Comparison of ENCODE assay signal across 19 cellular contexts in the genomic region with DNA sequence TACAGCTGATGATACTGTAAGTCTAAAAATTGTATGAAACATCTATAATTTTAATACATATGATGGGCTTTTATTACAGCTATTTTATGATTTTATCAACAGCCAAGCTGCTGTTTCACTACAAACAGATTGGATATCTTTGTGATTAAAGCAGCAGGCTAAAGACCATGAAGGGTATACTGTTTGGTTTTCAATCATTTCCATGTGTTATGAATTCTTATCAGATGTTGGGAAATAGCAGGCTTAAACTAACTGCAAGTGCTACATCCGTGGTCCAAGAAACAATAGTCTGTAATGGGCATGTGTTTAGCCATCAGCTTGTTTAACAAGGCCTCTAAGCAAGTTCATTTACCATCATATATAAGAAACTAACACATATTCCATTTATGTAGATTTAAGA.
DNase-seq lines count a peak whose midpoint lies in the region; ATAC-seq, FAIRE-seq and TF ChIP-seq lines count a peak whose summit lies in the region.
"Had no signal": no experiment of that assay in that cellular context is flagged by ENCODE, and none has a peak within 500 bp of the region (broad histone marks: within the 10 kb centered on the region; RNA-seq: fewer than 3 reads in every experiment).

No MANE protein-coding gene starts in this region.

- no peaks in the 10 kb centered on the region for H3K9me3 Mint-ChIP-seq in activated T-cell treated with anti-CD3 and anti-CD28 coated beads, Interleukin-2, amount 50 U/mL, for 72 hours
- H3K9me3 Mint-ChIP-seq: GM23338, HFFc6 had no signal

- H3K36me3 ChIP-seq in suprapubic skin, result no peaks in the 10 kb centered on the region
- H3K36me3 ChIP-seq: BLaER1 had no signal

- no peaks in the 10 kb centered on the region for H3K27me3 ChIP-seq in suprapubic skin
- H3K27me3 ChIP-seq: BLaER1 had no signal

- H3K36me3 Mint-ChIP-seq in activated T-cell treated with anti-CD3 and anti-CD28 coated beads, Interleukin-2, amount 50 U/mL, for 72 hours (ENCODE audit: insufficient read depth in 2 of 2), result no peaks in the 10 kb centered on the region

- H3K27me3 Mint-ChIP-seq in activated T-cell treated with anti-CD3 and anti-CD28 coated beads, Interleukin-2, amount 50 U/mL, for 72 hours (ENCODE audit: low read depth), result no peaks in the 10 kb centered on the region
- H3K27me3 Mint-ChIP-seq: CD4-positive, alpha-beta memory T cell had no signal

- peak; percentile 6 for FAIRE-seq in H54 (lab: Jason Lieb, UNC)
- FAIRE-seq: HTR-8/SVneo had no signal

- H3K4me1 Mint-ChIP-seq in activated T-cell treated with anti-CD3 and anti-CD28 coated beads, Interleukin-2, amount 50 U/mL, for 72 hours (ENCODE audit: low read depth), result no peaks in the 10 kb centered on the region
- H3K4me1 Mint-ChIP-seq: CD14-positive monocyte, GM23338 had no signal

- no peak overlapping the region for H3K27ac Mint-ChIP-seq in activated T-cell treated with anti-CD3 and anti-CD28 coated beads, Interleukin-2, amount 50 U/mL, for 72 hours
- H3K27ac Mint-ChIP-seq: CD14-positive monocyte; CD4-positive, alpha-beta memory T cell; GM23338; HFFc6 had no signal

- no peaks in the 10 kb centered on the region for H3K9me3 ChIP-seq in suprapubic skin
- H3K9me3 ChIP-seq: BLaER1 had no signal

- TF ChIP-seq EP300 in suprapubic skin (IDR thresholded peaks at IDR 0.05), result no peak

- WGBS in suprapubic skin, result 57% methylated on average over 1 of the region's 1 CpG

- ATAC-seq in HG03354 (IDR thresholded peaks at IDR 0.05; ENCODE audit: poor library complexity, severe bottlenecking, unreplicated experiment), result no peak
- ATAC-seq in activated T-cell treated with anti-CD3 and anti-CD28 coated beads, Interleukin-2, amount 50 U/mL, for 72 hours (replicated peaks in 1 of 2), result no peak
- ATAC-seq: GM23338, HCT116 had no signal

- TF ChIP-seq CTCF in fibroblast of the aortic adventitia (IDR thresholded peaks at IDR 0.05; ENCODE audit: insufficient read depth, low read length), result no peak
- no peak for TF ChIP-seq CTCF in suprapubic skin (IDR thresholded peaks at IDR 0.05)

- no peaks in the 10 kb centered on the region for H3K4me1 ChIP-seq in suprapubic skin
- H3K4me1 ChIP-seq: BLaER1 had no signal

- H3K4me3 Mint-ChIP-seq in activated T-cell treated with anti-CD3 and anti-CD28 coated beads, Interleukin-2, amount 50 U/mL, for 72 hours, result no peak overlapping the region
- H3K4me3 Mint-ChIP-seq: CD14-positive monocyte; CD4-positive, alpha-beta memory T cell; GM23338; HFFc6 had no signal

- no peak for TF ChIP-seq POLR2A in H54 (IDR thresholded peaks at IDR 0.05; ENCODE audit: low read depth, low read length)
- no peak for TF ChIP-seq POLR2A in suprapubic skin (IDR thresholded peaks at IDR 0.05)

- no peak overlapping the region for H3K4me3 ChIP-seq in fibroblast of the aortic adventitia (ENCODE audit: low read depth, low read length)
- no peak overlapping the region for H3K4me3 ChIP-seq in suprapubic skin
- H3K4me3 ChIP-seq: BLaER1, GM23338 had no signal

- no peak overlapping the region for H3K27ac ChIP-seq in suprapubic skin
- H3K27ac ChIP-seq: BLaER1 had no signal

- DNase-seq in H54 (ENCODE audit: insufficient read length, low spot score) (no peak), amniotic epithelial cell (ENCODE audit: low read depth) (peak; percentile 24), fibroblast of the aortic adventitia (ENCODE audit: low read depth) (peak; percentile 49), NCI-H345 treated with DMSO at 0.1 percent for 48 hours (lab: John Stamatoyannopoulos, UW; ENCODE audit: unreplicated experiment) (no peak), suprapubic skin (ENCODE audit: low spot score in 2 of 2) (no peak)
- no peak for DNase-seq in activated T-cell treated with anti-CD3 and anti-CD28 coated beads, Interleukin-2, amount 50 U/mL, for 72 hours
- DNase-seq: ACHN; CD4-positive, alpha-beta memory T cell; DMS79 treated with DMSO at 0.1 percent for 48 hours; GF-D8; H7; HFFc6; IMR-90 had no signal

Comparison
In these comparisons a context has a peak if more than half of its experiments do, and no peak if none do; other contexts are left out.
1. DNase-seq: peak in amniotic epithelial cell (single experiment) and fibroblast of the aortic adventitia (single experiment); none in H54 (single experiment), NCI-H345 treated with DMSO at 0.1 percent for 48 hours (single experiment), suprapubic skin (0 of 2) and activated T-cell treated with anti-CD3 and anti-CD28 coated beads, Interleukin-2, amount 50 U/mL, for 72 hours (0 of 2).